Comparison of ENCODE assay signal across 16 cellular contexts in genomic region chr5:34791761-34792244, GRCh38. TPM values are rescaled to one million over a fixed set of nuclear protein-coding genes. Genes with fewer than 3 reads are reported as not detected.
DNase-seq lines count a peak whose midpoint lies in the region; ATAC-seq and TF ChIP-seq lines count a peak whose summit lies in the region.
"Had no signal": no experiment of that assay in that cellular context is flagged by ENCODE, and none has a peak within 500 bp of the region (broad histone marks: within the 10 kb centered on the region; RNA-seq: fewer than 3 reads in every experiment).

No MANE protein-coding gene starts in this region.

- no peaks in the 10 kb centered on the region for H3K9me3 ChIP-seq in HEK293 (ENCODE audit: control insufficient read depth, insufficient read depth, low read depth, low read length)
- no peaks in the 10 kb centered on the region for H3K9me3 ChIP-seq in right cardiac atrium (ENCODE audit: control insufficient read depth, low read length)

- ATAC-seq in right cardiac atrium (peak; percentile 63 to 79), sciatic nerve (peak; percentile 27)
- ATAC-seq: gastroesophageal sphincter, psoas muscle had no signal

- peaks cover 8 to 9% of the 10 kb centered on the region in 2 experiments for H3K36me3 ChIP-seq in HEK293 (ENCODE audit: control insufficient read depth in 2 of 2, insufficient read depth in 1 of 2, low read length in 2 of 2)

- peaks cover 20% of the 10 kb centered on the region for H3K27me3 Mint-ChIP-seq in activated naive CD8-positive, alpha-beta T cell treated with anti-CD3 and anti-CD28 coated beads for 36 hours

- H3K4me3 ChIP-seq in HEK293 (ENCODE audit: low read depth, low read length) (no peak overlapping the region), right cardiac atrium (ENCODE audit: low read length) (no peak overlapping the region)
- H3K4me3 ChIP-seq: gastroesophageal sphincter, psoas muscle had no signal

- POLR2A ChIA-PET in HEK293 (lab: Yijun Ruan, JAX) = no interaction called here

- DNase-seq in amniotic stem cell (lab: John Stamatoyannopoulos, UW) (peak; percentile 9), right cardiac atrium (peak in 1 of 3 donors; percentile 16), sciatic nerve (ENCODE audit: low spot score) (no peak), DMS53 treated with DMSO at 0.1 percent for 48 hours (lab: John Stamatoyannopoulos, UW; ENCODE audit: unreplicated experiment) (no peak)
- DNase-seq in NK-92 treated with Interleukin-12 subunit alpha and Interleukin-12 subunit beta, amount 100 ng/mL, for 24 hours (lab: John Stamatoyannopoulos, UW) = no peak
- DNase-seq in activated naive CD8-positive, alpha-beta T cell treated with anti-CD3 and anti-CD28 coated beads for 36 hours = no peak
- DNase-seq: activated CD4-positive, alpha-beta T cell treated with anti-CD3 and anti-CD28 coated beads, Interleukin-2, amount 50 U/mL, for 1 hour; activated T-cell treated with anti-CD3 and anti-CD28 coated beads, Interleukin-2, amount 50 U/mL, for 1 hour; effector CD4-positive, alpha-beta T cell; NCI-H1105; psoas muscle; SIG-M5; T-helper 9 cell had no signal

- peaks cover 5% of the 10 kb centered on the region for H3K9me3 Mint-ChIP-seq in activated naive CD8-positive, alpha-beta T cell treated with anti-CD3 and anti-CD28 coated beads for 36 hours

- H3K27ac Mint-ChIP-seq in activated naive CD8-positive, alpha-beta T cell treated with anti-CD3 and anti-CD28 coated beads for 36 hours = no peak overlapping the region

- H3K36me3 Mint-ChIP-seq in activated naive CD8-positive, alpha-beta T cell treated with anti-CD3 and anti-CD28 coated beads for 36 hours = no peaks in the 10 kb centered on the region
- H3K36me3 Mint-ChIP-seq: CD14-positive monocyte had no signal

- no peak for TF ChIP-seq CTCF in HEK293 (tag by site-specific recombination; IDR thresholded peaks at IDR 0.05)

- 64% methylated on average over 5 of the region's 5 CpGs for WGBS in right cardiac atrium

- H3K27me3 ChIP-seq in right cardiac atrium (ENCODE audit: control insufficient read depth, insufficient read depth) = no peaks in the 10 kb centered on the region
- H3K27me3 ChIP-seq: gastroesophageal sphincter had no signal

- no peak overlapping the region for H3K4me3 Mint-ChIP-seq in activated naive CD8-positive, alpha-beta T cell treated with anti-CD3 and anti-CD28 coated beads for 36 hours
- H3K4me3 Mint-ChIP-seq: CD14-positive monocyte had no signal

- H3K4me1 ChIP-seq in HEK293 (ENCODE audit: control insufficient read depth, insufficient read depth, low read length) (no peaks in the 10 kb centered on the region), right cardiac atrium (ENCODE audit: control insufficient read depth, insufficient read depth, low read length) (peaks cover 2% of the 10 kb centered on the region)
- H3K4me1 ChIP-seq: psoas muscle had no signal

- CTCF ChIA-PET in HEK293 (lab: Yijun Ruan, JAX) = interaction anchor here (0.7 to 1.5 kb wide), 2 partner anchors 44 to 269 kb away, joined by 3 to 4 read pairs; no protein-coding TSS in a partner anchor

- intact Hi-C loops in right cardiac atrium (cut with DNase I) = no loop called here
- intact Hi-C loops in sciatic nerve (cut with DNase I) = no loop called here

- peaks cover 2% of the 10 kb centered on the region for H3K4me1 Mint-ChIP-seq in activated naive CD8-positive, alpha-beta T cell treated with anti-CD3 and anti-CD28 coated beads for 36 hours
- H3K4me1 Mint-ChIP-seq: CD14-positive monocyte had no signal

- H3K27ac ChIP-seq in HEK293 (ENCODE audit: extremely low read depth, low read depth, low read length) = no peak overlapping the region
- peak overlapping the region; percentile 8 for H3K27ac ChIP-seq in right cardiac atrium (ENCODE audit: low read length)
- H3K27ac ChIP-seq: gastroesophageal sphincter, psoas muscle had no signal

TF ChIP-seq in HEK293, 187 proteins besides CTCF, POLR2A, EP300 and RAD21:
- TF ChIP-seq ZNF449 (tag by site-specific recombination; IDR thresholded peaks at IDR 0.05) = peak; percentile 53; the same call in 1 of the 2 replicates
- no peak for TF ChIP-seq TRIM28 (IDR thresholded peaks at IDR 0.05; ENCODE audit: borderline replicate concordance, low read length)
- no peak for TF ChIP-seq ZSCAN30 (tag by site-specific recombination; IDR thresholded peaks at IDR 0.05)
TF ChIP-seq in HEK293: peak in this region for 1.

RNA-seq across cellular contexts. Expression of gene TTC23L, which starts 47.2 kb away (rescaled TPM):
- not detected for total RNA-seq in right cardiac atrium
- not detected for polyA plus RNA-seq in right cardiac atrium
- 5.9 TPM for total RNA-seq in sciatic nerve
- total RNA-seq in activated naive CD8-positive, alpha-beta T cell treated with anti-CD3 and anti-CD28 coated beads for 36 hours = under 1 TPM in 1 of 2 experiments, not detected in 1; 0.30 TPM
- total RNA-seq: psoas muscle had no signal
- polyA plus RNA-seq: CD14-positive monocyte had no signal
